8 cellular contexts compared by ENCODE assay signal in genomic region chr3:32570426-32571191, GRCh38. TPM values are rescaled to one million over a fixed set of nuclear protein-coding genes. Genes with fewer than 3 reads are reported as not detected.
DNase-seq lines count a peak whose midpoint lies in the region; ATAC-seq and TF ChIP-seq lines count a peak whose summit lies in the region.

DYNC1LI1 (minus strand) TSS chr3:32570858; CDS start chr3:32570770, 88 bp downstream.

- H3K9me3 ChIP-seq in KOPT-K1 (ENCODE audit: insufficient read depth, low read length, poor library complexity, severe bottlenecking): no peaks in the 10 kb centered on the region
- H3K9me3 ChIP-seq in Peyer's patch: no peaks in the 10 kb centered on the region
- no peaks in the 10 kb centered on the region for H3K9me3 ChIP-seq in muscle layer of colon (ENCODE audit: low read length)

- peak within 1 kb of the TSS; percentile 92 for H3K9ac ChIP-seq in muscle layer of colon (ENCODE audit: low read length)

- peak; percentile 43 to 67 for TF ChIP-seq POLR2A in Peyer's patch (IDR thresholded peaks at IDR 0.05)

- H3K27me3 ChIP-seq in Peyer's patch (no peaks in the 10 kb centered on the region), muscle layer of colon (ENCODE audit: control insufficient read depth in 1 of 2, insufficient read depth in 2 of 2, low read length in 2 of 2) (no peaks in the 10 kb centered on the region)

- H3K36me3 ChIP-seq in KOPT-K1 (ENCODE audit: insufficient read depth, low read length): peaks cover 21% of the 10 kb centered on the region
- H3K36me3 ChIP-seq in Peyer's patch: peaks cover 0 to 4% (median 0%) of the 10 kb centered on the region in 3 donors
- no peaks in the 10 kb centered on the region for H3K36me3 ChIP-seq in muscle layer of colon (ENCODE audit: insufficient read depth, low read length)

- H3K4me3 ChIP-seq in Peyer's patch: peak within 1 kb of the TSS; percentile 87 to 97 (median 92)
- peak within 1 kb of the TSS; percentile 91 to 94 for H3K4me3 ChIP-seq in muscle layer of colon (ENCODE audit: low read depth in 1 of 2, low read length in 2 of 2)

- no peak for TF ChIP-seq CTCF in Peyer's patch (IDR thresholded peaks at IDR 0.05)

- peaks cover 0 to 11% (median 2%) of the 10 kb centered on the region in 4 donors for H3K4me1 ChIP-seq in Peyer's patch
- peaks cover 11% of the 10 kb centered on the region for H3K4me1 ChIP-seq in muscle layer of colon (ENCODE audit: insufficient read depth, low read length)

- ATAC-seq in GM21825 (IDR thresholded peaks at IDR 0.05; ENCODE audit: unreplicated experiment) (peak; percentile 90), esophagus mucosa (peak; percentile 99)

- H3K27ac ChIP-seq in KOPT-K1 (ENCODE audit: low read depth, low read length, poor library complexity, severe bottlenecking) (peak within 1 kb of the TSS; percentile 94), Peyer's patch (peak within 1 kb of the TSS; percentile 97 to 98 (median 98)), muscle layer of colon (ENCODE audit: low read depth, low read length) (peak within 1 kb of the TSS; percentile 95)

- DNase-seq in DMS79 (lab: John Stamatoyannopoulos, UW) (peak; percentile 59), Peyer's patch (peak; percentile 92 to 97 (median 95))
- DNase-seq in activated T-cell treated with anti-CD3 and anti-CD28 coated beads, Interleukin-2, amount 50 U/mL, for 48 hours: peak; percentile 95 to 97
- DNase-seq in stimulated activated CD8-positive, alpha-beta memory T cell treated with anti-CD3 and anti-CD28 coated beads, Interleukin-7, amount 100 ng/mL, for 1 hour (ENCODE audit: low read depth in 2 of 2): peak; percentile 88 to 91

RNA-seq across cellular contexts. Expression of gene DYNC1LI1, which starts in this region (rescaled TPM):
- total RNA-seq in Peyer's patch (10 to 100 TPM; 15.3 to 26.4 (median 19.4) TPM), esophagus mucosa (21.3 TPM)

Comparison
In these comparisons a context has a peak if more than half of its experiments do, and no peak if none do; other contexts are left out.
1. Peak in every context shown above with its lines: DNase-seq, ATAC-seq, H3K4me3 ChIP-seq and H3K27ac ChIP-seq.